Comparison of ENCODE assay signal across 17 cellular contexts in genomic region chr2:150482111-150482510, GRCh38. TPM values are rescaled to one million over a fixed set of nuclear protein-coding genes. Genes with fewer than 3 reads are reported as not detected.
DNase-seq lines count a peak whose midpoint lies in the region; ATAC-seq and TF ChIP-seq lines count a peak whose summit lies in the region.
"Had no signal": no experiment of that assay in that cellular context is flagged by ENCODE, and none has a peak within 500 bp of the region (broad histone marks: within the 10 kb centered on the region; RNA-seq: fewer than 3 reads in every experiment).

No MANE protein-coding gene starts in this region.

- H3F3A ChIP-seq in PC-9 (ENCODE audit: insufficient read depth, low read depth): peaks cover 44% of the 10 kb centered on the region

- H3K4me3 ChIP-seq in BJ (ENCODE audit: low read depth, low read length): peak overlapping the region; percentile 28
- H3K4me3 ChIP-seq in PC-9: no peak overlapping the region; the same call in 1 of the 2 replicates
- H3K4me3 ChIP-seq in esophagus muscularis mucosa: peak overlapping the region in 1 of 4 donors; percentile 88
- H3K4me3 ChIP-seq in osteoblast (ENCODE audit: insufficient read depth, low read length): peak overlapping the region; percentile 25
- H3K4me3 ChIP-seq: thyroid gland had no signal

- H3K4me2 ChIP-seq in PC-9 (peak overlapping the region; percentile 74), osteoblast (ENCODE audit: insufficient read depth, low read length) (peak overlapping the region; percentile 56)

- no TSS peak for BruUV-seq in PC-9 (replicated peaks; lab: Mats Ljungman, UMichigan)

- CTCF ChIA-PET in BJ (lab: Yijun Ruan, JAX) (interaction anchor here (0.7 to 1.0 kb wide), 2 partner anchors 59 to 884 kb away, joined by 3 read pairs; no protein-coding TSS in a partner anchor), PC-9 (lab: Charles Lee) (no interaction called here)

- H3K9me2 ChIP-seq in PC-9 (ENCODE audit: insufficient read depth): no peaks in the 10 kb centered on the region

- H3K79me2 ChIP-seq in PC-9 (ENCODE audit: low read depth) (peaks cover 99% of the 10 kb centered on the region), osteoblast (ENCODE audit: insufficient read depth, low read length) (peaks cover 100% of the 10 kb centered on the region)

- H4K20me1 ChIP-seq in PC-9 (ENCODE audit: insufficient read depth) (peaks cover 21% of the 10 kb centered on the region; the same call in 1 of the 2 replicates), osteoblast (ENCODE audit: insufficient read depth, low read length) (peaks cover 81% of the 10 kb centered on the region)

- ATAC-seq in HG03135 (IDR thresholded peaks at IDR 0.05; ENCODE audit: unreplicated experiment): no peak
- ATAC-seq: activated CD8-positive, alpha-beta memory T cell treated with anti-CD3 and anti-CD28 coated beads, Interleukin-2, amount 10 ng/mL, durations not matched to agents 7 days and 5 days; left cardiac atrium had no signal

- no peaks in the 10 kb centered on the region for H3K9me3 ChIP-seq in PC-9 (ENCODE audit: insufficient read depth, low read depth)
- H3K9me3 ChIP-seq in esophagus muscularis mucosa: no peaks in the 10 kb centered on the region
- no peaks in the 10 kb centered on the region for H3K9me3 ChIP-seq in osteoblast (ENCODE audit: low read depth, low read length)
- H3K9me3 ChIP-seq: thyroid gland had no signal

- no peak for TF ChIP-seq EP300 in esophagus muscularis mucosa (IDR thresholded peaks at IDR 0.05)

- H3K4me1 ChIP-seq in PC-9 (replicated peaks; ENCODE audit: insufficient read depth) (peaks cover 73% of the 10 kb centered on the region), esophagus muscularis mucosa (peaks cover 68 to 79% (median 78%) of the 10 kb centered on the region in 4 donors), osteoblast (ENCODE audit: insufficient read depth, low read length) (peaks cover 76% of the 10 kb centered on the region)

- no peak overlapping the region for H2AFZ ChIP-seq in PC-9
- H2AFZ ChIP-seq in osteoblast (ENCODE audit: low read length): no peak overlapping the region

- H3K27ac ChIP-seq in PC-9 (peak overlapping the region; percentile 93), esophagus muscularis mucosa (replicated peaks in 1 of 4) (peak overlapping the region; percentile 61 to 98 (median 96)), osteoblast (ENCODE audit: low read depth, low read length) (peak overlapping the region; percentile 74)
- H3K27ac ChIP-seq: thyroid gland had no signal

- H3K36me3 ChIP-seq in BJ (ENCODE audit: control insufficient read depth, insufficient read depth, low read length) (peaks cover 17% of the 10 kb centered on the region), PC-9 (ENCODE audit: low read depth) (peaks cover 44% of the 10 kb centered on the region), esophagus muscularis mucosa (no peaks in the 10 kb centered on the region), osteoblast (ENCODE audit: insufficient read depth, low read length) (peaks cover 46% of the 10 kb centered on the region)
- H3K36me3 ChIP-seq: thyroid gland had no signal

- H3K27me3 ChIP-seq in BJ (ENCODE audit: control insufficient read depth, insufficient read depth, low read length) (no peaks in the 10 kb centered on the region), PC-9 (ENCODE audit: insufficient read depth, low read depth) (no peaks in the 10 kb centered on the region), esophagus muscularis mucosa (no peaks in the 10 kb centered on the region), osteoblast (ENCODE audit: insufficient read depth, low read length) (no peaks in the 10 kb centered on the region)
- H3K27me3 ChIP-seq: thyroid gland had no signal

- TF ChIP-seq CTCF in BJ (IDR thresholded peaks at IDR 0.05; ENCODE audit: insufficient read depth, low read depth, low read length) (no peak), PC-9 (conservative IDR thresholded peaks at IDR 0.05) (no peak), esophagus muscularis mucosa (IDR thresholded peaks at IDR 0.05) (no peak), osteoblast (IDR thresholded peaks at IDR 0.05; ENCODE audit: extremely low read depth, low read depth, low read length) (no peak)

- POLR2A ChIA-PET in BJ (lab: Charles Lee): interaction anchor here (0.7 to 1.3 kb wide), 2 partner anchors 105 to 356 kb away, joined by 3 to 4 read pairs; no protein-coding TSS in a partner anchor
- POLR2A ChIA-PET in PC-9 (lab: Charles Lee; ENCODE audit: unreplicated experiment): interaction anchor here (0.6 to 1.0 kb wide), 5 partner anchors 8 to 605 kb away, joined by 3 to 13 read pairs (median 3); no protein-coding TSS in a partner anchor

- no peak for TF ChIP-seq POLR2A in esophagus muscularis mucosa (IDR thresholded peaks at IDR 0.05; ENCODE audit: low read depth)

- intact Hi-C loops in PC-9 (cut with micrococcal nuclease; ENCODE audit: unreplicated experiment): loop anchor here (10.0 kb wide), 1 partner anchor 747 kb away; no protein-coding TSS in a partner anchor
- intact Hi-C loops in esophagus muscularis mucosa (cut with DNase I): no loop called here

- DNase-seq in BJ (ENCODE audit: low read depth) (no peak), PC-9 (no peak), esophagus muscularis mucosa (ENCODE audit: extremely low spot score) (no peak), osteoblast (ENCODE audit: insufficient read length, low spot score, missing footprints) (no peak), AG08396 (ENCODE audit: low spot score) (no peak), NCI-H345 (lab: John Stamatoyannopoulos, UW) (no peak)
- DNase-seq in activated T-cell treated with anti-CD3 and anti-CD28 coated beads, Interleukin-2, amount 50 U/mL, for 48 hours: no peak
- DNase-seq: activated CD4-positive, CD25-positive, alpha-beta regulatory T cell; activated CD8-positive, alpha-beta memory T cell treated with anti-CD3 and anti-CD28 coated beads, Interleukin-2, amount 10 ng/mL, durations not matched to agents 7 days and 5 days; DMS153; endodermal cell; GOT3; left cardiac atrium; NCI-H2081 treated with DMSO at 0.1 percent for 48 hours; NCI-H69; thyroid gland had no signal

RNA-seq across cellular contexts. Expression of gene RND3, which starts 5.4 kb away (rescaled TPM):
- polyA plus RNA-seq in BJ (2011; rRNA removed): 255 and 497 TPM in 2 replicates
- 245 and 381 TPM in 2 replicates for polyA minus RNA-seq in BJ (2011; rRNA and poly(A)+ RNA removed)
- total RNA-seq in PC-9 (2021) (72.9 and 99.1 TPM in 2 replicates), esophagus muscularis mucosa (100 to 1,000 TPM in 2 of 4 donors, 10 to 100 TPM in 2; 39.6 to 219 (median 73.5) TPM), osteoblast (241 and 298 TPM in 2 replicates)
- total RNA-seq: activated CD8-positive, alpha-beta memory T cell treated with anti-CD3 and anti-CD28 coated beads, Interleukin-2, amount 10 ng/mL, durations not matched to agents 7 days and 5 days had no signal
